In the genomic region with DNA sequence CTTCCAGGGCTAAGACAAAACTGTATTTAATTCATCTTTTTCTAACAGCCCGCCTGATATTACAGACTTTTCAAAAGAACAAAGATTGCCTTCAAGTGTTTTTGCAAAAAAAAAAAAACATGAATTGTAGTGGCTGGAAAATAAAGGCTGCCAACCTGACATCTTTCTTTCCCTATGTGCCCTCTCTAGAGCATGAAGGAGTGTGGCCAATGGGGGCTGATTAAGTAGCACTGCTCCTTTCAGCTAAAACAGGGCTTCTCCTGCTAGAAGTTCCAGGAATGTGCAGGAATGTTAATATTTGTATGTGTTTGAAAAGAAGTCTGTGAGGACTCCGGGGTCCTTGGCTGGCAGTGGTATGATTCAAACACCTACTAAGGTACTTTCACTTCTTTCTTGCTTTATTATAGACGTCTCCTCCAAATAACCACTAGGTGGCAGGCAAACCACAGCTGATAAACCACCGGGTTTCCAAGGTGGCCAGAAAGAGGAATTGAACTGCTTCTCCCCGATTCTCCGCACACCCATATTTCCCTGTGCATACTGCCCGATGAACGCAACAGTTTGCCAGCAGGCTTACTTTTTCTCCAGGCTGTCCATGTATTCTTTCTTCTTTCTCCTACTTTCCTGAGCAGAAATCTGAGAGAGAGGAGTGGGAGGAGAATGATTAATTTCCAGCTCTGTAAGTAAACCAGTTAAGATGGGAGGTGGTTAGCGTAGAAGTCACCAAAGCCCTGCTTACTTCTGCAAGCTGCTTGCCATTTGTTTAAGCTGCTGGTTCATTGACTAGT, we compare ENCODE assay signal across 1 cellular context.
TF ChIP-seq lines count a peak whose summit lies in the region.

No MANE protein-coding gene starts in this region.

TF ChIP-seq in H1, 55 proteins besides CTCF, POLR2A, EP300 and RAD21 (continued from another document):
- TF ChIP-seq, protein P1, sequence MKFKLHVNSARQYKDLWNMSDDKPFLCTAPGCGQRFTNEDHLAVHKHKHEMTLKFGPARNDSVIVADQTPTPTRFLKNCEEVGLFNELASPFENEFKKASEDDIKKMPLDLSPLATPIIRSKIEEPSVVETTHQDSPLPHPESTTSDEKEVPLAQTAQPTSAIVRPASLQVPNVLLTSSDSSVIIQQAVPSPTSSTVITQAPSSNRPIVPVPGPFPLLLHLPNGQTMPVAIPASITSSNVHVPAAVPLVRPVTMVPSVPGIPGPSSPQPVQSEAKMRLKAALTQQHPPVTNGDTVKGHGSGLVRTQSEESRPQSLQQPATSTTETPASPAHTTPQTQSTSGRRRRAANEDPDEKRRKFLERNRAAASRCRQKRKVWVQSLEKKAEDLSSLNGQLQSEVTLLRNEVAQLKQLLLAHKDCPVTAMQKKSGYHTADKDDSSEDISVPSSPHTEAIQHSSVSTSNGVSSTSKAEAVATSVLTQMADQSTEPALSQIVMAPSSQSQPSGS (IDR thresholded peaks at IDR 0.05; ENCODE audit: low read length) = no peak
- no peak for TF ChIP-seq KDM4A (IDR thresholded peaks at IDR 0.05; ENCODE audit: low read depth, low read length, severe bottlenecking)
- TF ChIP-seq SAP30 (IDR thresholded peaks at IDR 0.05; ENCODE audit: insufficient read depth, insufficient replicate concordance, low read length) = no peak
- TF ChIP-seq, protein P2, sequence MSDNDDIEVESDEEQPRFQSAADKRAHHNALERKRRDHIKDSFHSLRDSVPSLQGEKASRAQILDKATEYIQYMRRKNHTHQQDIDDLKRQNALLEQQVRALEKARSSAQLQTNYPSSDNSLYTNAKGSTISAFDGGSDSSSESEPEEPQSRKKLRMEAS (IDR thresholded peaks at IDR 0.05) = no peak
- TF ChIP-seq POU5F1 (IDR thresholded peaks at IDR 0.05; ENCODE audit: low read depth, low read length) = no peak
